19 cellular contexts compared by ENCODE assay signal in the genomic region with DNA sequence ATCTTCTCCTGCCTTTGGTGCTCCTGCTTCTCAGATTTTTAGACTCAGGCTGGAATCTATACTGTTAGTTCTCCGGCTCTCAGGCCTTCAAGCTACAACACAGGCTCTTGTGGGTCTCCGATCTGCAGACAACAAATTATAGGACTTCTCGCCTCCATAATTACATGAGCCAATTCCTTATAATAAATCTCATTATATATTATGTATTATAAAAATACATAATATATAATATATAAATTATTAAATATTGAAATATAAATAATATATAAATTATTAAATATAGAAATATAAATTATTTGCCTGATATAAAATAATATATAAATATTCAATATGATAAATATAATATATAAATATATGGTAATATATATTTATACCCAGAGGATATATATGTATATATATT.
"Had no signal": no experiment of that assay in that cellular context is flagged by ENCODE, and none has a peak within 500 bp of the region (broad histone marks: within the 10 kb centered on the region; RNA-seq: fewer than 3 reads in every experiment).

No MANE protein-coding gene starts in this region.

- ATAC-seq: activated CD8-positive, alpha-beta T cell treated with anti-CD3 and anti-CD28 coated beads, Interleukin-2, amount 10 ng/mL, durations not matched to agents 7 days and 5 days; PC-3 had no signal

- DNase-seq: activated CD4-positive, alpha-beta T cell treated with anti-CD3 and anti-CD28 coated beads for 48 hours; activated CD4-positive, alpha-beta T cell treated with anti-CD3 and anti-CD28 coated beads, Interleukin-2, amount 50 U/mL, for 4 hours; activated CD4-positive, CD25-positive, alpha-beta regulatory T cell treated with anti-CD3 and anti-CD28 coated beads, Interleukin-2, amount 50 U/mL, for 72 hours; activated CD8-positive, alpha-beta T cell treated with anti-CD3 and anti-CD28 coated beads, Interleukin-2, amount 10 ng/mL, durations not matched to agents 7 days and 5 days; activated effector memory CD4-positive, alpha-beta T cell treated with Interleukin-2 at 50 U/mL for 16 hours; activated naive CD4-positive, alpha-beta T cell; activated T-cell treated with anti-CD3 and anti-CD28 coated beads, Interleukin-2, amount 50 U/mL, for 24 hours; aorta; central memory CD4-positive, alpha-beta T cell; NCI-H1048; NCI-H146; NCI-H187 treated with DMSO at 0.1 percent for 48 hours; NCI-H2081 treated with DMSO at 0.1 percent for 48 hours; NCI-H446; NCI-H524; PC-3; SHP77 treated with DMSO at 0.1 percent for 48 hours; T-helper 2 cell had no signal

- FAIRE-seq: bronchial epithelial cell had no signal
